In genomic region chr5:124704594-124705284, GRCh38 we compare ENCODE assay signal across 8 cellular contexts. TPM values are rescaled to one million over a fixed set of nuclear protein-coding genes. Genes with fewer than 3 reads are reported as not detected.
DNase-seq lines count a peak whose midpoint lies in the region; ATAC-seq and TF ChIP-seq lines count a peak whose summit lies in the region.
"Had no signal": no experiment of that assay in that cellular context is flagged by ENCODE, and none has a peak within 500 bp of the region (broad histone marks: within the 10 kb centered on the region; RNA-seq: fewer than 3 reads in every experiment).

No MANE protein-coding gene starts in this region.

- H3F3A ChIP-seq in MM.1S (ENCODE audit: insufficient read depth, low read length) (no peaks in the 10 kb centered on the region), neural cell (ENCODE audit: insufficient read depth, low read length, poor library complexity, severe bottlenecking) (peaks cover 6% of the 10 kb centered on the region)

- H3K9me2 ChIP-seq in MM.1S (replicated peaks; ENCODE audit: insufficient read depth, low read length) (no peaks in the 10 kb centered on the region), neural cell (ENCODE audit: insufficient read depth, low read length) (no peaks in the 10 kb centered on the region)

- no peaks in the 10 kb centered on the region for H3K36me3 ChIP-seq in MM.1S (replicated peaks; ENCODE audit: insufficient read depth, low read length)
- H3K36me3 ChIP-seq in neural cell (ENCODE audit: insufficient read depth, low read length) = peaks cover 8% of the 10 kb centered on the region
- no peaks in the 10 kb centered on the region for H3K36me3 ChIP-seq in upper lobe of left lung

- H4K20me1 ChIP-seq in MM.1S (ENCODE audit: insufficient read depth, low read length) = no peaks in the 10 kb centered on the region
- H4K20me1 ChIP-seq in neural cell (ENCODE audit: insufficient read depth) = no peaks in the 10 kb centered on the region

- TF ChIP-seq EP300 in neural cell (conservative IDR thresholded peaks at IDR 0.05; ENCODE audit: poor library complexity, severe bottlenecking) = no peak
- TF ChIP-seq EP300 in upper lobe of left lung (IDR thresholded peaks at IDR 0.05) = no peak

- no peak overlapping the region for H3K4me3 ChIP-seq in MM.1S (ENCODE audit: low read length)
- no peak overlapping the region for H3K4me3 ChIP-seq in neural cell (ENCODE audit: low read length)
- no peak overlapping the region for H3K4me3 ChIP-seq in upper lobe of left lung

- peak overlapping the region; percentile 56; the same call in 1 of the 2 replicates for H3K27ac ChIP-seq in MM.1S (ENCODE audit: low read length)
- H3K27ac ChIP-seq in neural cell (ENCODE audit: low read length) = peak overlapping the region; percentile 91
- peak overlapping the region in 1 of 4 donors; percentile 7 for H3K27ac ChIP-seq in upper lobe of left lung

- peak; percentile 77 for ATAC-seq in GM19043 (IDR thresholded peaks at IDR 0.05; ENCODE audit: low read depth, unreplicated experiment)
- ATAC-seq in HG02642 (IDR thresholded peaks at IDR 0.05; ENCODE audit: poor library complexity, unreplicated experiment) = peak; percentile 84
- no peak for ATAC-seq in upper lobe of left lung (ENCODE audit: low FRiP score in 2 of 2)

- peak overlapping the region; percentile 49 for H3K4me2 ChIP-seq in MM.1S (ENCODE audit: low read depth, low read length)
- no peak overlapping the region for H3K4me2 ChIP-seq in neural cell (ENCODE audit: low read length)

- WGBS in upper lobe of left lung, 2 donors = 49 to 50% methylated on average over 6 of the region's 6 CpGs

- H3K79me2 ChIP-seq in MM.1S (ENCODE audit: low read length) = no peaks in the 10 kb centered on the region
- H3K79me2 ChIP-seq in neural cell (replicated peaks; ENCODE audit: insufficient read depth, low read length) = peaks cover 81% of the 10 kb centered on the region

- TF ChIP-seq CTCF in MM.1S (IDR thresholded peaks at IDR 0.05; ENCODE audit: low read length) = peak; percentile 12; the same call in 1 of the 2 replicates
- no peak for TF ChIP-seq CTCF in neural cell (IDR thresholded peaks at IDR 0.05; ENCODE audit: poor library complexity, severe bottlenecking)
- no peak for TF ChIP-seq CTCF in upper lobe of left lung (IDR thresholded peaks at IDR 0.05)

- TF ChIP-seq RAD21 in neural cell (conservative IDR thresholded peaks at IDR 0.05) = no peak

- peaks cover 18% of the 10 kb centered on the region for H3K4me1 ChIP-seq in MM.1S (ENCODE audit: low read length)
- H3K4me1 ChIP-seq in upper lobe of left lung = peaks cover 20 to 66% (median 37%) of the 10 kb centered on the region in 4 donors

- DNase-seq in MM.1S = peak; percentile 48
- DNase-seq in NCI-H2171 treated with DMSO at 0.1 percent for 48 hours (lab: John Stamatoyannopoulos, UW) = no peak
- no peak for DNase-seq in upper lobe of left lung
- no peak for DNase-seq in islet precursor cell
- DNase-seq: NCI-H526 treated with DMSO at 0.1 percent for 48 hours had no signal

- peak overlapping the region; percentile 5; the same call in 1 of the 2 replicates for H3K9ac ChIP-seq in MM.1S (ENCODE audit: low read length)
- no peak overlapping the region for H3K9ac ChIP-seq in neural cell (ENCODE audit: low read length)

- no peaks in the 10 kb centered on the region for H3K27me3 ChIP-seq in MM.1S (replicated peaks; ENCODE audit: insufficient read depth, low read length)
- H3K27me3 ChIP-seq in neural cell (ENCODE audit: insufficient read depth, low read depth, low read length) = no peaks in the 10 kb centered on the region
- no peaks in the 10 kb centered on the region for H3K27me3 ChIP-seq in upper lobe of left lung

- no peak for TF ChIP-seq POLR2A in upper lobe of left lung (IDR thresholded peaks at IDR 0.05)

- H2AFZ ChIP-seq in MM.1S (ENCODE audit: low read length) (peak overlapping the region; percentile 13; the same call in 1 of the 2 replicates), neural cell (ENCODE audit: low read depth, low read length) (no peak overlapping the region)

- H3K9me3 ChIP-seq in MM.1S (replicated peaks; ENCODE audit: insufficient read depth, low read length) = no peaks in the 10 kb centered on the region
- H3K9me3 ChIP-seq in neural cell (ENCODE audit: low read length) = no peaks in the 10 kb centered on the region
- H3K9me3 ChIP-seq in upper lobe of left lung = no peaks in the 10 kb centered on the region

TF ChIP-seq in neural cell, 6 proteins besides CTCF, POLR2A, EP300 and RAD21:
- TF ChIP-seq TAF1 (IDR thresholded peaks at IDR 0.05; ENCODE audit: low read depth) (no peak), POLR2AphosphoS5 (IDR thresholded peaks at IDR 0.05) (no peak), EZH2 (IDR thresholded peaks at IDR 0.05; ENCODE audit: borderline replicate concordance, insufficient read depth, low read length, poor library complexity, severe bottlenecking) (no peak), REST (IDR thresholded peaks at IDR 0.05; ENCODE audit: borderline replicate concordance) (no peak), MXI1 (conservative IDR thresholded peaks at IDR 0.05; ENCODE audit: poor library complexity, severe bottlenecking) (no peak), SMC3 (conservative IDR thresholded peaks at IDR 0.05; ENCODE audit: poor library complexity) (no peak)

RNA-seq across cellular contexts. Expression of gene ZNF608, which starts 41.7 kb away (rescaled TPM):
- 32.4 and 39.3 TPM in 2 replicates for polyA plus RNA-seq in neural cell
- polyA minus RNA-seq in neural cell = 105 and 110 TPM in 2 replicates
- total RNA-seq in upper lobe of left lung = 10 to 100 TPM; 21.8 to 54.9 (median 41.7) TPM

Comparison
In these comparisons a context has a peak if more than half of its experiments do, and no peak if none do; other contexts are left out.
1. ATAC-seq: peak in GM19043 (single experiment) and HG02642 (single experiment); none in upper lobe of left lung (0 of 2).